In the genomic region with DNA sequence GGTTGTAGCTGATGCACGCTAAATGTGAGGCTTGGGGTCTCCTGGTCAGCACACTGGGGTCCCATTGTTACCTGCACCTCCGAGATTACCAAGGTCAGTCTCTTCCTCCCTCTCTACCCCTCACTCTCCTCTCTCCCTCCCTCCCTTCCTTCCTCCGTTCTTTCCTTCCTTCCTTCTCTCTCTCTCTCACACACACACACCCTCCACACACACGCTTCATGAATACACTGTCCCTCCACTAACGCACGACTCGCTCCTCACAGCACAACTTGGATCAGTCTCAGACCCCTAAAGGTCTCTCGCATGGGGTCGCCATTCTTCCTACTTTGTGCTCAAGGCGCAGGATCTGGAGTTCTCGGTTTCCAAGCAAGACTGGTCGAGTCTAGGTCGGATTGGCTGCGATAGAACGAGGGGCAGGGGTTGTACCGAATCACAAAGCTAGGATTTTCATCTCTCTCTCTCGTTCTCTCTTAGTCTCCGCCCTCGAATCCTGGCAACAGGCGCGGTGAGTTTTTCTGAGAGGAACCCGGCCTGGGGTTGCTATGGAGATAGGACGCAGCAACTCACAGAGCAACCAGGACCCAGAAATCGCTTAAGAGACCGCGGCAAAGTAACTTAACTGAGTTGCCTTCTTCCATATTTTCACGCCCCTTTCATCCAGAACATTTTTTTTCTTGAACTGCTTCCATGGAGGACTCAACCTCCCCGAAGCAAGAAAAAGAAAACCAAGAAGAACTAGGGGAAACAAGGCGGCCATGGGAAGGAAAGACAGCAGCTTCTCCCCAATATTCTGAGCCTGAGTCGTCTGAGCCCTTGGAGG, we compare ENCODE assay signal across 8 cellular contexts. TPM values are rescaled to one million over a fixed set of nuclear protein-coding genes. Genes with fewer than 3 reads are reported as not detected.
DNase-seq lines count a peak whose midpoint lies in the region; TF ChIP-seq lines count a peak whose summit lies in the region.

A gene (plus strand): TSS at position 543 of the 820 bp plus-strand sequence. CDS start 145 bp downstream, at position 688.

- no peaks in the 10 kb centered on the region for H3K9me3 Mint-ChIP-seq in activated naive CD4-positive, alpha-beta T cell treated with anti-CD3 and anti-CD28 coated beads, Interleukin-2, amount 10 ng/mL, durations not matched to agents 7 days and 5 days

- H3K4me3 Mint-ChIP-seq in activated naive CD4-positive, alpha-beta T cell treated with anti-CD3 and anti-CD28 coated beads, Interleukin-2, amount 10 ng/mL, durations not matched to agents 7 days and 5 days = peak within 1 kb of the TSS; percentile 77

- no peaks in the 10 kb centered on the region for H3K27me3 ChIP-seq in SJCRH30
- H3K27me3 ChIP-seq in neutrophil = peaks cover 75% of the 10 kb centered on the region

- H3K4me1 Mint-ChIP-seq in activated naive CD4-positive, alpha-beta T cell treated with anti-CD3 and anti-CD28 coated beads, Interleukin-2, amount 10 ng/mL, durations not matched to agents 7 days and 5 days = peaks cover 20% of the 10 kb centered on the region

- H3K9me3 ChIP-seq in SJCRH30 (replicated peaks) (no peaks in the 10 kb centered on the region), neutrophil (no peaks in the 10 kb centered on the region)

- DNase-seq in EL (peak; percentile 97), HCEC 1CT (peak; percentile 94), M059J (ENCODE audit: low read depth) (peak; percentile 94), SJCRH30 (peak; percentile 92 to 96), globus pallidus (ENCODE audit: low spot score) (peak; percentile 84), superior temporal gyrus (ENCODE audit: extremely low spot score) (peak; percentile 90)
- DNase-seq in activated naive CD4-positive, alpha-beta T cell treated with anti-CD3 and anti-CD28 coated beads, Interleukin-2, amount 10 ng/mL, durations not matched to agents 7 days and 5 days = peak; percentile 86

- no peak within 1 kb of the TSS for H3K27ac Mint-ChIP-seq in activated naive CD4-positive, alpha-beta T cell treated with anti-CD3 and anti-CD28 coated beads, Interleukin-2, amount 10 ng/mL, durations not matched to agents 7 days and 5 days

- H3K4me3 ChIP-seq in SJCRH30 = peak within 1 kb of the TSS; percentile 64
- H3K4me3 ChIP-seq in neutrophil (ENCODE audit: low read depth in 1 of 2, low read length in 1 of 2) = peak within 1 kb of the TSS; percentile 40 to 57

- H3K36me3 ChIP-seq in SJCRH30 (no peaks in the 10 kb centered on the region), neutrophil (no peaks in the 10 kb centered on the region)

- H3K4me1 ChIP-seq in SJCRH30 = peaks cover 4% of the 10 kb centered on the region; the same call in 1 of the 2 replicates
- peaks cover 13 to 17% of the 10 kb centered on the region in 2 experiments for H3K4me1 ChIP-seq in neutrophil (ENCODE audit: control insufficient read depth in 1 of 2, insufficient read depth in 1 of 2, low read depth in 1 of 2, low read length in 1 of 2)

- CTCF ChIA-PET in activated naive CD4-positive, alpha-beta T cell treated with anti-CD3 and anti-CD28 coated beads, Interleukin-2, amount 10 ng/mL, durations not matched to agents 7 days and 5 days (lab: Charles Lee) = interaction anchor here (1.4 kb wide), 1 partner anchor 35 kb away, joined by 4 read pairs; no protein-coding TSS in a partner anchor

- TF ChIP-seq CTCF in neutrophil (IDR thresholded peaks at IDR 0.05) = no peak

- H3K27ac ChIP-seq in SJCRH30 = peak within 1 kb of the TSS; percentile 34
- H3K27ac ChIP-seq in neutrophil = no peak within 1 kb of the TSS

- H3K27me3 Mint-ChIP-seq in activated naive CD4-positive, alpha-beta T cell treated with anti-CD3 and anti-CD28 coated beads, Interleukin-2, amount 10 ng/mL, durations not matched to agents 7 days and 5 days = peaks cover 56% of the 10 kb centered on the region

- H3K36me3 Mint-ChIP-seq in activated naive CD4-positive, alpha-beta T cell treated with anti-CD3 and anti-CD28 coated beads, Interleukin-2, amount 10 ng/mL, durations not matched to agents 7 days and 5 days = no peaks in the 10 kb centered on the region

RNA-seq across cellular contexts. Expression of the gene that starts here (rescaled TPM):
- total RNA-seq in M059J (2014; rRNA removed; shearing (Covaris generic)) = 0.10 TPM in 1 of 2 replicates, not detected in the other
- 1.6 and 2.1 TPM in 2 replicates for total RNA-seq in SJCRH30 (2014; rRNA removed; shearing (Covaris generic))

Comparison
In these comparisons a context has a peak if more than half of its experiments do, and no peak if none do; other contexts are left out.
1. Peak in DNase-seq in M059J; RNA of the gene not detected or under 1 TPM.